In the genomic region with DNA sequence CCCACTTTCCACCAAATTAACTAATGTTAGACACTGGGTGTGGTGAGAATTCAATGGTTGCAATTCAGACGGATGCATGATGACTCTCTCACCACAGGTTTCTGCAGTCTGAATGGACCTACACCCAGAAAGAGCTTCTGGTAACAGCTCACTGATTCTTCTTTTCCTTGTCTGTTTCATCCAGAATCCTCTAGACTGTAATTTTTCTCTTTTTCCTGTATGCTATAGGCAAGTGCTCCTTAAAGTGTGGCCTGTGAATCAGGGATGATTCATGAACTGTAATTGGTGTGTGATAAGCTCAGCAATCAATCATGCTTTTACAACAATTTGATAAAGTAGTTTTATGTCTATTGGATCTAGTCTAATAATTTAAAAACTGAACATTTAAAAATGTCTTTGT, we compare ENCODE assay signal across 1 cellular context.
TF ChIP-seq lines count a peak whose summit lies in the region.

No MANE protein-coding gene starts in this region.

TF ChIP-seq in HepG2, 621 proteins besides CTCF, POLR2A, EP300 and RAD21:
- TF ChIP-seq FOXJ3 (CRISPR knock-in tag; IDR thresholded peaks at IDR 0.05; ENCODE audit: borderline replicate concordance) (no peak), ELK4 (CRISPR knock-in tag; IDR thresholded peaks at IDR 0.05; ENCODE audit: borderline replicate concordance) (no peak), PHB2 (IDR thresholded peaks at IDR 0.05; ENCODE audit: partially characterized antibody) (no peak), U2AF2 (IDR thresholded peaks at IDR 0.05; ENCODE audit: low read depth, low read length) (no peak), POLR2AphosphoS2 (IDR thresholded peaks at IDR 0.05; ENCODE audit: low read depth, low read length) (no peak), ZNF644 (CRISPR knock-in tag; IDR thresholded peaks at IDR 0.05; ENCODE audit: low read depth) (no peak)
- TF ChIP-seq, protein P1, sequence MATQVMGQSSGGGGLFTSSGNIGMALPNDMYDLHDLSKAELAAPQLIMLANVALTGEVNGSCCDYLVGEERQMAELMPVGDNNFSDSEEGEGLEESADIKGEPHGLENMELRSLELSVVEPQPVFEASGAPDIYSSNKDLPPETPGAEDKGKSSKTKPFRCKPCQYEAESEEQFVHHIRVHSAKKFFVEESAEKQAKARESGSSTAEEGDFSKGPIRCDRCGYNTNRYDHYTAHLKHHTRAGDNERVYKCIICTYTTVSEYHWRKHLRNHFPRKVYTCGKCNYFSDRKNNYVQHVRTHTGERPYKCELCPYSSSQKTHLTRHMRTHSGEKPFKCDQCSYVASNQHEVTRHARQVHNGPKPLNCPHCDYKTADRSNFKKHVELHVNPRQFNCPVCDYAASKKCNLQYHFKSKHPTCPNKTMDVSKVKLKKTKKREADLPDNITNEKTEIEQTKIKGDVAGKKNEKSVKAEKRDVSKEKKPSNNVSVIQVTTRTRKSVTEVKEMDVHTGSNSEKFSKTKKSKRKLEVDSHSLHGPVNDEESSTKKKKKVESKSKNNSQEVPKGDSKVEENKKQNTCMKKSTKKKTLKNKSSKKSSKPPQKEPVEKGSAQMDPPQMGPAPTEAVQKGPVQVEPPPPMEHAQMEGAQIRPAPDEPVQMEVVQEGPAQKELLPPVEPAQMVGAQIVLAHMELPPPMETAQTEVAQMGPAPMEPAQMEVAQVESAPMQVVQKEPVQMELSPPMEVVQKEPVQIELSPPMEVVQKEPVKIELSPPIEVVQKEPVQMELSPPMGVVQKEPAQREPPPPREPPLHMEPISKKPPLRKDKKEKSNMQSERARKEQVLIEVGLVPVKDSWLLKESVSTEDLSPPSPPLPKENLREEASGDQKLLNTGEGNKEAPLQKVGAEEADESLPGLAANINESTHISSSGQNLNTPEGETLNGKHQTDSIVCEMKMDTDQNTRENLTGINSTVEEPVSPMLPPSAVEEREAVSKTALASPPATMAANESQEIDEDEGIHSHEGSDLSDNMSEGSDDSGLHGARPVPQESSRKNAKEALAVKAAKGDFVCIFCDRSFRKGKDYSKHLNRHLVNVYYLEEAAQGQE (IDR thresholded peaks at IDR 0.05; ENCODE audit: borderline replicate concordance in 1 of 2, low read depth in 1 of 2, low read length in 2 of 2), result no peak
